ENCODE assay signal across 33 cellular contexts in the genomic region with DNA sequence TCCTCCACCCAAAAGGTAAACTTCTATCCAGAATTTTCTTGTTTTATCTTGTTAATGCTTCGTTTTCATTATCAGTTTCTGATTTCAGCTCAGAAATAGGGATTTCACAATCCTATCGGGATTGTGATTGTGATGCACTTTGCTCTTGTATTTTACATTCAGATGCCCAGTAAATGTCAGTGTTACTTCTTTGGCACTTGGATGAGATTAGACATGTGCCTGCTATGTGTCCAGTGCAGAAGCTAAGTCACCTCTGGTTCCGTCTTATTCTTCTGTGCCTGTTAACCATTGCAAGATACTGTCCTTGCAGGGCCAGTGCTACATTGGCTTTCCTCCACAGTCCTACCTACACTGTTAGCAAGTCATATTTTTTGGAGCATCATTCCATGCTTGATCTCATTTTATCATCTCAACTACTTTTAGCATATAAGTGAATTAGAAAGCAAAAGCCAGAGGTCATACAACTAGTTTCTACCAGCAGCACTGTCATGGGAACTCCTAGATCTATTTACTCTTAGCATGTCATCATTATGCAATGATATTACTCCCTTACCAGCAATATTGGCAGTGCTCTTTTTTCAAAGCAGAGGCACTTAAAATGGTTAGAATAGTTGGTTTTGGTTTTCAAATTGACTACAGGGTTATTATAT. TPM values are rescaled to one million over a fixed set of nuclear protein-coding genes. Genes with fewer than 3 reads are reported as not detected.
A peak's percentile ranks its signal among the peaks of the same experiment; 100 is the strongest.
DNase-seq lines count a peak whose midpoint lies in the region; ATAC-seq and TF ChIP-seq lines count a peak whose summit lies in the region.
"Had no signal": no experiment of that assay in that cellular context is flagged by ENCODE, and none has a peak within 500 bp of the region (broad histone marks: within the 10 kb centered on the region; RNA-seq: fewer than 3 reads in every experiment).

No MANE protein-coding gene starts in this region.

- H2AFZ ChIP-seq in mesenchymal stem cell (ENCODE audit: low read depth, low read length) (no peak overlapping the region), smooth muscle cell (ENCODE audit: low read depth) (no peak overlapping the region)

- H3K4me2 ChIP-seq in mesenchymal stem cell (ENCODE audit: low read length, poor library complexity, severe bottlenecking) (no peak overlapping the region), smooth muscle cell (no peak overlapping the region)

- H2BK12ac ChIP-seq in mesenchymal stem cell (ENCODE audit: low read length in 2 of 2), result no peak overlapping the region

- H3K79me2 ChIP-seq in smooth muscle cell (ENCODE audit: low read depth), result peaks cover 14% of the 10 kb centered on the region

- H3K4me3 ChIP-seq in epithelial cell of esophagus (ENCODE audit: low read length) (no peak overlapping the region), mesenchymal stem cell (ENCODE audit: insufficient read depth in 1 of 2, low read depth in 1 of 2, low read length in 2 of 2) (no peak overlapping the region), smooth muscle cell (no peak overlapping the region)
- H3K4me3 ChIP-seq: cardiac muscle cell, coronary artery, gastroesophageal sphincter, GM12878, prostate gland had no signal

- TF ChIP-seq CTCF in epithelial cell of esophagus (IDR thresholded peaks at IDR 0.05; ENCODE audit: insufficient read depth, low read depth, low read length, missing control alignments), result no peak
- TF ChIP-seq CTCF in smooth muscle cell (IDR thresholded peaks at IDR 0.05; ENCODE audit: borderline replicate concordance, insufficient read depth, poor library complexity, severe bottlenecking), result no peak

- H3F3A ChIP-seq in smooth muscle cell (ENCODE audit: low read depth), result no peaks in the 10 kb centered on the region

- no peak overlapping the region for H2BK15ac ChIP-seq in mesenchymal stem cell (ENCODE audit: low read depth, poor library complexity, severe bottlenecking)

- no peak overlapping the region for H2AK5ac ChIP-seq in mesenchymal stem cell (ENCODE audit: low read length, severe bottlenecking)

- H2BK5ac ChIP-seq in mesenchymal stem cell (ENCODE audit: low read depth, low read length, poor library complexity, severe bottlenecking), result no peak overlapping the region

- no peak overlapping the region for H3K18ac ChIP-seq in mesenchymal stem cell (ENCODE audit: low read depth in 1 of 2, low read length in 2 of 2)

- no peak overlapping the region for H4K91ac ChIP-seq in mesenchymal stem cell (ENCODE audit: low read length)

- no peak overlapping the region for H3K23ac ChIP-seq in mesenchymal stem cell (ENCODE audit: low read length in 2 of 2)

- peaks cover 28% of the 10 kb centered on the region for H4K20me1 ChIP-seq in smooth muscle cell (ENCODE audit: low read depth)

- H3K9ac ChIP-seq in mesenchymal stem cell (ENCODE audit: low read length), result no peak overlapping the region
- no peak overlapping the region for H3K9ac ChIP-seq in smooth muscle cell (ENCODE audit: low read depth)

- no peak overlapping the region for H4K8ac ChIP-seq in mesenchymal stem cell (ENCODE audit: low read length)

- DNase-seq in SK-N-DZ (ENCODE audit: low spot score) (peak; percentile 7), epithelial cell of esophagus (ENCODE audit: low read depth) (peak; percentile 41), left cardiac atrium (no peak), mesenchymal stem cell (peak; percentile 7), posterior vena cava (ENCODE audit: low spot score) (no peak), smooth muscle cell (lab: John Stamatoyannopoulos, UW; ENCODE audit: unreplicated experiment) (no peak), islet precursor cell (no peak)
- DNase-seq: ACHN; activated gamma-delta T cell; activated naive CD8-positive, alpha-beta T cell treated with anti-CD3 and anti-CD28 coated beads, Interleukin-2, amount 10 ng/mL, durations not matched to agents 7 days and 5 days; activated T-cell treated with anti-CD3 and anti-CD28 coated beads, Interleukin-2, amount 50 U/mL, for 24 hours; aorta; BE2C; effector memory CD4-positive, alpha-beta T cell; erythroblast; hypothalamus; immature natural killer cell; Kasumi-1; naive thymus-derived CD4-positive, alpha-beta T cell; NCI-H1417 treated with DMSO at 0.1 percent for 48 hours; NCI-H2081; NCI-H524 treated with DMSO at 0.1 percent for 48 hours; NK-92 treated with Interleukin-12 subunit alpha and Interleukin-12 subunit beta, amount 100 ng/mL, for 24 hours; stimulated activated CD4-positive, alpha-beta T cell treated with anti-CD3 and anti-CD28 coated beads, Interleukin-15, amount 100 ng/mL, for 24 hours; stimulated activated CD4-positive, alpha-beta T cell treated with anti-CD3 and anti-CD28 coated beads, Interleukin-4, amount 100 ng/mL, for 4 hours; substantia nigra; T-helper 2 cell had no signal

- WGBS in mesenchymal stem cell, result 98% methylated on average over 3 of the region's 3 CpGs
- WGBS in smooth muscle cell (ENCODE audit: low lambda C conversion rate), result 53% methylated on average over 3 of the region's 3 CpGs

- no peak overlapping the region for H3K4ac ChIP-seq in mesenchymal stem cell (ENCODE audit: low read depth in 1 of 2, low read length in 2 of 2)

- peaks cover 22% of the 10 kb centered on the region for H3K79me1 ChIP-seq in mesenchymal stem cell (replicated peaks; ENCODE audit: low read length, poor library complexity, severe bottlenecking)

- H3K4me1 ChIP-seq in mesenchymal stem cell (ENCODE audit: control insufficient read depth, insufficient read depth, low read depth, low read length) (no peaks in the 10 kb centered on the region), smooth muscle cell (ENCODE audit: low read depth) (no peaks in the 10 kb centered on the region)
- H3K4me1 ChIP-seq: BE2C, prostate gland had no signal

- H3K14ac ChIP-seq in mesenchymal stem cell (ENCODE audit: low read length in 2 of 2), result no peak overlapping the region

- ATAC-seq in left cardiac atrium, result peak; percentile 71 to 78
- ATAC-seq: gastroesophageal sphincter; GM12878; naive thymus-derived CD4-positive, alpha-beta T cell; stimulated activated memory B cell treated with anti-CD40 and anti-IgM and Interleukin-4, amounts not matched to agents 10 μg/mL and 1 μg/mL and 100 μg/mL, for 72 hours had no signal

- intact Hi-C loops in left cardiac atrium (cut with DNase I) (no loop called here), posterior vena cava (cut with DNase I) (no loop called here)

- H3K27me3 ChIP-seq in mesenchymal stem cell (ENCODE audit: control insufficient read depth in 1 of 2, insufficient read depth in 1 of 2, low read length in 2 of 2) (no peaks in the 10 kb centered on the region), smooth muscle cell (ENCODE audit: low read depth) (no peaks in the 10 kb centered on the region)
- H3K27me3 ChIP-seq: BE2C, cardiac muscle cell, gastroesophageal sphincter had no signal

- no peak overlapping the region for H3K27ac ChIP-seq in mesenchymal stem cell (ENCODE audit: low read length, poor library complexity, severe bottlenecking)
- H3K27ac ChIP-seq in smooth muscle cell (ENCODE audit: low read depth), result no peak overlapping the region
- H3K27ac ChIP-seq: cardiac muscle cell, coronary artery, gastroesophageal sphincter, prostate gland had no signal

- H3K9me3 ChIP-seq in mesenchymal stem cell (ENCODE audit: control insufficient read depth, low read length), result no peaks in the 10 kb centered on the region
- H3K9me3 ChIP-seq in smooth muscle cell (replicated peaks; ENCODE audit: low read depth), result no peaks in the 10 kb centered on the region
- H3K9me3 ChIP-seq: BE2C, gastroesophageal sphincter, prostate gland had no signal

- H3K36me3 ChIP-seq in mesenchymal stem cell (ENCODE audit: control insufficient read depth in 1 of 2, insufficient read depth in 2 of 2, low read depth in 1 of 2, low read length in 2 of 2) (no peaks in the 10 kb centered on the region), smooth muscle cell (ENCODE audit: low read depth) (no peaks in the 10 kb centered on the region)
- H3K36me3 ChIP-seq: BE2C, cardiac muscle cell, gastroesophageal sphincter, prostate gland had no signal

- no peak overlapping the region for H2BK120ac ChIP-seq in mesenchymal stem cell (ENCODE audit: low read depth, low read length)

RNA-seq across cellular contexts. Expression of gene ZNF277, which starts 26.7 kb away (rescaled TPM):
- polyA plus RNA-seq in SK-N-DZ (2014; cell fraction: cytosol; rRNA removed), result 22.5 and 27.3 TPM in 2 replicates
- 11.1 and 14.8 TPM in 2 replicates for polyA plus RNA-seq in SK-N-DZ (2014; cell fraction: nucleus; rRNA removed)
- 10 to 100 TPM; 14.9 to 16.2 TPM for total RNA-seq in left cardiac atrium
- 26.1 TPM for polyA plus RNA-seq in mesenchymal stem cell (2013, experiment 1 of 2)
- polyA plus RNA-seq in mesenchymal stem cell (2013, experiment 2 of 2), result 27.1 TPM
- 10 to 100 TPM; 15.0 to 19.8 TPM for total RNA-seq in posterior vena cava
- 28.0 and 31.7 TPM in 2 replicates for total RNA-seq in smooth muscle cell
- 8.4 and 8.6 TPM in 2 replicates for polyA plus RNA-seq in smooth muscle cell

RNA-seq across cellular contexts. Expression of gene DOCK4, which starts 27.0 kb away (rescaled TPM):
- polyA plus RNA-seq in SK-N-DZ (2014; cell fraction: cytosol; rRNA removed), result 14.3 and 21.6 TPM in 2 replicates
- polyA plus RNA-seq in SK-N-DZ (2014; cell fraction: nucleus; rRNA removed), result 31.5 and 35.8 TPM in 2 replicates
- total RNA-seq in left cardiac atrium (10 to 100 TPM; 17.1 to 19.3 TPM), posterior vena cava (10 to 100 TPM; 26.1 TPM), smooth muscle cell (20.5 and 32.7 TPM in 2 replicates)
- 7.2 TPM for polyA plus RNA-seq in mesenchymal stem cell (2013, experiment 1 of 2)
- polyA plus RNA-seq in mesenchymal stem cell (2013, experiment 2 of 2), result 5.7 TPM
- polyA plus RNA-seq in smooth muscle cell, result 7.4 and 7.8 TPM in 2 replicates

Comparison
In these comparisons a context has a peak if more than half of its experiments do, and no peak if none do; other contexts are left out.
1. DNase-seq: peak in SK-N-DZ (single experiment), epithelial cell of esophagus (single experiment) and mesenchymal stem cell (single experiment); none in left cardiac atrium (single experiment), posterior vena cava (single experiment), smooth muscle cell (single experiment) and islet precursor cell (single experiment).